8 cellular contexts compared by ENCODE assay signal in the genomic region with DNA sequence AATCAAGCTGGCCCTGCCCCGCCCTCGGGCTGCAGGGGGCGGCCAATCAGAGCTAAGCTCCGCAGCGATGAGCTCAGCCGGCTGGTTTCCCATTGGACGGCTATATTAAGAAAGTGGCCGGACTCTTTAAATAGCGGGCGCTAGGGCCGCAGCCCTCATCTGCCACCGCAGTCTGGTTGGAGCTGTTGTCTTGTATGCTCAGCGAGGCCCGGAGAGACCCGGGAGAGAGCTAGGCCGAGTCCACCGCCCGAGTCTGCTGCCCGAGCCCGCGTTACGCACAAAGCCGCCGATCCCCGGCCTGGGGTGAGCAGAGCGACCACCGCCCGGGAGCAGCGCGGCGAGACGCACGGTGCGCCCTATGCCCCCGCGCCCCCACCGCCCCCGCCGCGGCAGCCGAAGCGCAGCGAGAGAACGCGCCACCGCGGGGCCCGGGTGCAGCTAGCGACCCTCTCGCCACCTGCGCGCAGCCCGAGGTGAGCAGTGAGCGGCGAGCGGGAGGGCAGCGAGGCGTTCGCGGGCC. TPM values are rescaled to one million over a fixed set of nuclear protein-coding genes. Genes with fewer than 3 reads are reported as not detected.
DNase-seq lines count a peak whose midpoint lies in the region; ATAC-seq and TF ChIP-seq lines count a peak whose summit lies in the region.

A gene (plus strand): TSS at position 158 of the 520 bp plus-strand sequence. CDS start 392 bp downstream, outside the sequence.

- peak; percentile 99 for TF ChIP-seq POLR2A in ovary (IDR thresholded peaks at IDR 0.05)

- H3K9me3 ChIP-seq in ovary (no peaks in the 10 kb centered on the region), thymus (ENCODE audit: control insufficient read depth) (no peaks in the 10 kb centered on the region)

- H3K4me3 Mint-ChIP-seq in activated naive CD8-positive, alpha-beta T cell treated with anti-CD3 and anti-CD28 coated beads, Interleukin-2, amount 50 U/mL, for 24 hours, result peak within 1 kb of the TSS; percentile 83

- peaks cover 25% of the 10 kb centered on the region for H3K27me3 Mint-ChIP-seq in activated naive CD8-positive, alpha-beta T cell treated with anti-CD3 and anti-CD28 coated beads, Interleukin-2, amount 50 U/mL, for 24 hours

- no peak for TF ChIP-seq CTCF in GM10266 (IDR thresholded peaks at IDR 0.05; ENCODE audit: control insufficient read depth, insufficient read depth, low read depth, missing control alignments)
- peak in 2 of 3 donors; percentile 54 to 56 for TF ChIP-seq CTCF in ovary (IDR thresholded peaks at IDR 0.05)

- DNase-seq in GM10266 (ENCODE audit: extremely low spot score) (peak; percentile 99), NCI-H1105 (lab: John Stamatoyannopoulos, UW) (peak; percentile 97), SW 1271 (lab: John Stamatoyannopoulos, UW) (peak; percentile 93 to 98), Right ventricle myocardium inferior (ENCODE audit: missing footprints) (peak; percentile 99), ovary (peak; percentile 97 to 98 (median 98))
- DNase-seq in activated naive CD8-positive, alpha-beta T cell treated with anti-CD3 and anti-CD28 coated beads, Interleukin-2, amount 50 U/mL, for 24 hours, result peak; percentile 90

- H3K9me3 Mint-ChIP-seq in activated naive CD8-positive, alpha-beta T cell treated with anti-CD3 and anti-CD28 coated beads, Interleukin-2, amount 50 U/mL, for 24 hours, result no peaks in the 10 kb centered on the region

- H3K27me3 ChIP-seq in ovary (no peaks in the 10 kb centered on the region), thymus (ENCODE audit: control insufficient read depth, insufficient read depth) (peaks cover 48% of the 10 kb centered on the region)

- H3K4me3 ChIP-seq in ovary (peak within 1 kb of the TSS; percentile 76), thymus (ENCODE audit: low read length) (peak within 1 kb of the TSS; percentile 57)

- peak; percentile 99 for ATAC-seq in HG02610 (IDR thresholded peaks at IDR 0.05; ENCODE audit: unreplicated experiment)
- ATAC-seq in activated naive CD8-positive, alpha-beta T cell treated with anti-CD3 and anti-CD28 coated beads, Interleukin-2, amount 50 U/mL, for 24 hours, result peak; percentile 98
- peak; percentile 92 for ATAC-seq in Right ventricle myocardium inferior

- 0 to 1% (median 0%) methylated on average over 11 to 60 of the region's 60 CpGs for WGBS in ovary, 3 donors
- WGBS in thymus, result under 1% methylated on average over 60 of the region's 60 CpGs

- intact Hi-C loops in Right ventricle myocardium inferior (cut with DNase I), result no loop called here
- intact Hi-C loops in ovary (cut with DNase I), result loop anchor here in 3 of 4 donors (5.0 kb wide), 3 partner anchors 130 to 170 kb away; no protein-coding TSS in a partner anchor

- peak within 1 kb of the TSS; percentile 64 for H3K27ac Mint-ChIP-seq in activated naive CD8-positive, alpha-beta T cell treated with anti-CD3 and anti-CD28 coated beads, Interleukin-2, amount 50 U/mL, for 24 hours

- no peaks in the 10 kb centered on the region for H3K36me3 ChIP-seq in ovary
- H3K36me3 ChIP-seq in thymus (ENCODE audit: control insufficient read depth, insufficient read depth), result peaks cover 4% of the 10 kb centered on the region

- peaks cover 16% of the 10 kb centered on the region for H3K4me1 Mint-ChIP-seq in activated naive CD8-positive, alpha-beta T cell treated with anti-CD3 and anti-CD28 coated beads, Interleukin-2, amount 50 U/mL, for 24 hours

- peaks cover 3% of the 10 kb centered on the region for H3K36me3 Mint-ChIP-seq in activated naive CD8-positive, alpha-beta T cell treated with anti-CD3 and anti-CD28 coated beads, Interleukin-2, amount 50 U/mL, for 24 hours (ENCODE audit: low read depth)

- peak; percentile 10 for TF ChIP-seq EP300 in ovary (IDR thresholded peaks at IDR 0.05)

- H3K4me1 ChIP-seq in ovary (ENCODE audit: insufficient read depth) (peaks cover 12% of the 10 kb centered on the region), thymus (ENCODE audit: control insufficient read depth, insufficient read depth, low read length) (peaks cover 4% of the 10 kb centered on the region)

- H3K27ac ChIP-seq in ovary, result peak within 1 kb of the TSS; percentile 80 to 99
- peak within 1 kb of the TSS; percentile 88 for H3K27ac ChIP-seq in thymus (ENCODE audit: low read depth)

RNA-seq across cellular contexts. Expression of the gene that starts here (rescaled TPM):
- total RNA-seq in Right ventricle myocardium inferior, result 208 TPM
- 1,000 to 10,000 TPM in 2 of 7 donors, 100 to 1,000 TPM in 5; 315 to 1,363 (median 467) TPM for total RNA-seq in ovary
- 100 to 1,000 TPM; 200 to 275 TPM for polyA plus RNA-seq in ovary
- 281 TPM for polyA plus RNA-seq in thymus

Comparison
In these comparisons a context has a peak if more than half of its experiments do, and no peak if none do; other contexts are left out.
1. Peak in every context shown above with its lines: DNase-seq, ATAC-seq, H3K4me3 ChIP-seq and H3K27ac ChIP-seq.